25 cellular contexts compared by ENCODE assay signal in genomic region chr16:17776888-17777287, GRCh38.
DNase-seq lines count a peak whose midpoint lies in the region; ATAC-seq and TF ChIP-seq lines count a peak whose summit lies in the region.
"Had no signal": no experiment of that assay in that cellular context is flagged by ENCODE, and none has a peak within 500 bp of the region (broad histone marks: within the 10 kb centered on the region; RNA-seq: fewer than 3 reads in every experiment).

No MANE protein-coding gene starts in this region.

- WGBS in mammary epithelial cell (ENCODE audit: low coverage, missing lambda C conversion rate), result 41% methylated on average over 9 of the region's 9 CpGs

- no peak overlapping the region for H3K27ac Mint-ChIP-seq in MCF 10A (ENCODE audit: low read depth, unreplicated experiment)
- H3K27ac Mint-ChIP-seq in mesothelial cell of epicardium, result no peak overlapping the region
- H3K27ac Mint-ChIP-seq: activated CD4-positive, alpha-beta T cell treated with anti-CD3 and anti-CD28 coated beads, Interleukin-2, amount 10 ng/mL, durations not matched to agents 24 days and 14 days; memory B cell; naive B cell had no signal

- H4K20me1 ChIP-seq in mammary epithelial cell (ENCODE audit: insufficient read depth, low read length), result no peaks in the 10 kb centered on the region

- no peak overlapping the region for H2AFZ ChIP-seq in mammary epithelial cell (ENCODE audit: low read depth, low read length)

- BruUV-seq in MCF 10A (replicated peaks; lab: Mats Ljungman, UMichigan) (TSS peak; percentile 56), mammary epithelial cell (replicated peaks; lab: Mats Ljungman, UMichigan) (no TSS peak)

- in situ Hi-C loops in mammary epithelial cell (cut with MboI; ENCODE audit: low sequenced_read_pairs in 2 of 2), result no loop called here

- H3K4me2 ChIP-seq in mammary epithelial cell (ENCODE audit: insufficient read depth, low read depth, low read length), result no peak overlapping the region

- no peaks in the 10 kb centered on the region for H3K4me1 Mint-ChIP-seq in MCF 10A (ENCODE audit: insufficient read depth, unreplicated experiment)
- peaks cover 4% of the 10 kb centered on the region for H3K4me1 Mint-ChIP-seq in mesothelial cell of epicardium
- H3K4me1 Mint-ChIP-seq: activated CD4-positive, alpha-beta T cell treated with anti-CD3 and anti-CD28 coated beads, Interleukin-2, amount 10 ng/mL, durations not matched to agents 24 days and 14 days; CD8-positive, alpha-beta memory T cell; memory B cell; naive B cell had no signal

- H3K36me3 ChIP-seq in mammary epithelial cell (ENCODE audit: insufficient read depth, low read length), result no peaks in the 10 kb centered on the region
- H3K36me3 ChIP-seq: heart left ventricle, pancreas, stomach had no signal

- POLR2A ChIA-PET in MCF 10A (lab: Yijun Ruan, JAX), result no interaction called here

- no peak overlapping the region for H3K9ac ChIP-seq in mammary epithelial cell (ENCODE audit: insufficient read depth, low read length)

- no peaks in the 10 kb centered on the region for H3K27me3 ChIP-seq in mammary epithelial cell (ENCODE audit: insufficient read depth, low read length)

- H3K9me3 ChIP-seq in mammary epithelial cell (replicated peaks; ENCODE audit: insufficient read depth, low read length), result peaks cover 13% of the 10 kb centered on the region
- H3K9me3 ChIP-seq: pancreas had no signal

- H3K9me3 Mint-ChIP-seq in MCF 10A (ENCODE audit: unreplicated experiment), result peaks cover 10% of the 10 kb centered on the region
- peaks cover 5% of the 10 kb centered on the region for H3K9me3 Mint-ChIP-seq in mesothelial cell of epicardium
- H3K9me3 Mint-ChIP-seq: activated CD4-positive, alpha-beta T cell treated with anti-CD3 and anti-CD28 coated beads, Interleukin-2, amount 10 ng/mL, durations not matched to agents 24 days and 14 days had no signal

- DNase-seq in MCF 10A (ENCODE audit: unreplicated experiment), result no peak
- no peak for DNase-seq in mammary epithelial cell
- DNase-seq in cerebellar cortex (ENCODE audit: low spot score), result peak; percentile 1
- DNase-seq in nucleus accumbens (lab: John Stamatoyannopoulos, UW), result peak in 36 of 56 donors; percentile 1 to 75 (median 28)
- DNase-seq in NCI-H2029 treated with DMSO at 0.1 percent for 48 hours (lab: John Stamatoyannopoulos, UW), result no peak
- DNase-seq in left cardiac atrium, result no peak
- DNase-seq in GM19240 (ENCODE audit: insufficient read length, low spot score), result no peak
- no peak for DNase-seq in mesothelial cell of epicardium (ENCODE audit: low spot score in 2 of 2, unreplicated experiment in 2 of 2)
- DNase-seq: 8988T; activated CD4-positive, alpha-beta T cell treated with anti-CD3 and anti-CD28 coated beads, Interleukin-2, amount 10 ng/mL, durations not matched to agents 24 days and 14 days; activated naive CD4-positive, alpha-beta T cell treated with Interleukin-2 at 50 U/mL for 16 hours; activated T-cell treated with anti-CD3 and anti-CD28 coated beads, Interleukin-2, amount 50 U/mL, for 4 hours; AML-193; CD8-positive, alpha-beta memory T cell; cortex of kidney; DMS153; GOT3; heart left ventricle; naive B cell; NCI-H187; pancreas; stomach; T-helper 2 cell had no signal

- no peaks in the 10 kb centered on the region for H3K79me2 ChIP-seq in mammary epithelial cell (ENCODE audit: insufficient read depth, low read length)

- ATAC-seq in left cardiac atrium, result no peak
- ATAC-seq: activated T-cell treated with anti-CD3 and anti-CD28 coated beads, Interleukin-2, amount 50 U/mL, for 4 hours; heart left ventricle had no signal

- dilution Hi-C loops in mammary epithelial cell (cut with HindIII; ENCODE audit: low sequenced_read_pairs), result no loop called here

- CTCF ChIA-PET in MCF 10A (lab: Yijun Ruan, JAX) (no interaction called here), mammary epithelial cell (lab: Charles Lee; ENCODE audit: low non-redundant PET) (no interaction called here)

- H3K27me3 Mint-ChIP-seq in MCF 10A (ENCODE audit: insufficient read depth, unreplicated experiment), result no peaks in the 10 kb centered on the region
- H3K27me3 Mint-ChIP-seq in mesothelial cell of epicardium (ENCODE audit: low read depth), result peaks cover 18% of the 10 kb centered on the region
- H3K27me3 Mint-ChIP-seq: activated CD4-positive, alpha-beta T cell treated with anti-CD3 and anti-CD28 coated beads, Interleukin-2, amount 10 ng/mL, durations not matched to agents 24 days and 14 days had no signal

- intact Hi-C loops in MCF 10A (cut with micrococcal nuclease), result loop anchor here (2.0 kb wide), 1 partner anchor 52 kb away; no protein-coding TSS in a partner anchor
- intact Hi-C loops in mammary epithelial cell (cut with micrococcal nuclease), result loop anchor here (5.0 to 10.0 kb wide), 2 partner anchors 60 to 302 kb away; partner anchors contain the start of gene XYLT1
- intact Hi-C loops in left cardiac atrium (cut with DNase I), result no loop called here

- H3K4me1 ChIP-seq in mammary epithelial cell (ENCODE audit: insufficient read depth, low read length), result no peaks in the 10 kb centered on the region
- H3K4me1 ChIP-seq: heart left ventricle, pancreas, stomach had no signal

- no peak for TF ChIP-seq CTCF in MCF 10A (IDR thresholded peaks at IDR 0.05; ENCODE audit: unreplicated experiment)
- TF ChIP-seq CTCF in mammary epithelial cell (conservative IDR thresholded peaks at IDR 0.05 in 1 of 2, IDR thresholded peaks at IDR 0.05 in 1 of 2; ENCODE audit: extremely low read depth in 1 of 2, insufficient read depth in 1 of 2, low read depth in 1 of 2, low read length in 2 of 2), result no peak
- TF ChIP-seq CTCF in mesothelial cell of epicardium (IDR thresholded peaks at IDR 0.05; ENCODE audit: unreplicated experiment), result no peak

- H3K36me3 Mint-ChIP-seq in MCF 10A (ENCODE audit: insufficient read depth, unreplicated experiment), result no peaks in the 10 kb centered on the region
- no peaks in the 10 kb centered on the region for H3K36me3 Mint-ChIP-seq in mesothelial cell of epicardium
- H3K36me3 Mint-ChIP-seq: CD8-positive, alpha-beta memory T cell; memory B cell; naive B cell had no signal

- H3K4me3 ChIP-seq in mammary epithelial cell (replicated peaks in 1 of 3; ENCODE audit: insufficient read depth in 1 of 3, low read depth in 2 of 3, low read length in 3 of 3), result no peak overlapping the region
- H3K4me3 ChIP-seq: heart left ventricle, pancreas, stomach had no signal

- H3K27ac ChIP-seq in mammary epithelial cell (ENCODE audit: insufficient read depth, low read depth, low read length), result no peak overlapping the region
- H3K27ac ChIP-seq: heart left ventricle, pancreas, stomach, VCaP had no signal

- no peak overlapping the region for H3K4me3 Mint-ChIP-seq in MCF 10A (ENCODE audit: unreplicated experiment)
- no peak overlapping the region for H3K4me3 Mint-ChIP-seq in mesothelial cell of epicardium
- H3K4me3 Mint-ChIP-seq: activated CD4-positive, alpha-beta T cell treated with anti-CD3 and anti-CD28 coated beads, Interleukin-2, amount 10 ng/mL, durations not matched to agents 24 days and 14 days; activated T-cell treated with anti-CD3 and anti-CD28 coated beads, Interleukin-2, amount 50 U/mL, for 4 hours; CD8-positive, alpha-beta memory T cell; memory B cell; naive B cell had no signal

Comparison
In these comparisons a context has a peak if more than half of its experiments do, and no peak if none do; other contexts are left out.
1. DNase-seq: peak in cerebellar cortex (single experiment) and nucleus accumbens (36 of 56); none in MCF 10A (single experiment), mammary epithelial cell (single experiment), NCI-H2029 treated with DMSO at 0.1 percent for 48 hours (single experiment), left cardiac atrium (single experiment), GM19240 (single experiment) and mesothelial cell of epicardium (0 of 2).
2. intact Hi-C loops: an anchor here in MCF 10A (2.0 kb wide) and mammary epithelial cell (5.0 to 10.0 kb wide); none called in left cardiac atrium.